Comparison of ENCODE assay signal across 8 cellular contexts in the genomic region with DNA sequence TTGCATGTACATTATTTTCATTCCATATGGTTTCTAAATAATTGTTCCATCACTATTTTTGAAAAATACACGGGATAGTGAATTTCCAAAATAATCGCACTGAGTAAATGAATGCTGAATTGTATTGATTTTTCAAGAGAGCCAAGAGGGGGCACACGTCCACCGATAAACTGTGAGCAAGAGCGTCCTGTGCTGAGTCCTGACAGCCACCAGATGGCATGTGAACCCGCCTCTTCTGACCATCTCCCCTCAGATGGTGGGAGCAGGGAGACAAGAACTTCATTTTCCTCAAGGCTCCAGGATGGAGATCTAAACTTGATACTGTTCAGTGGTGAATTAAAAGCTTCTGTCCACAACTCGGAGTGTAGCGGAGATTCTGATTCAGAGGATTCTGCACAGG. TPM values are rescaled to one million over a fixed set of nuclear protein-coding genes. Genes with fewer than 3 reads are reported as not detected.
A peak's percentile ranks its signal among the peaks of the same experiment; 100 is the strongest.
DNase-seq lines count a peak whose midpoint lies in the region; ATAC-seq and TF ChIP-seq lines count a peak whose summit lies in the region.

No MANE protein-coding gene starts in this region.

- H3K4me3 Mint-ChIP-seq in T-helper 17 cell, result no peak overlapping the region

- peak overlapping the region; percentile 58 for H3K9ac ChIP-seq in Loucy (ENCODE audit: low read depth, low read length, poor library complexity, severe bottlenecking)

- H2AFZ ChIP-seq in Loucy (ENCODE audit: low read length), result no peak overlapping the region

- no peaks in the 10 kb centered on the region for H3F3A ChIP-seq in Loucy (ENCODE audit: low read depth)

- no peaks in the 10 kb centered on the region for H3K36me3 Mint-ChIP-seq in T-helper 17 cell (ENCODE audit: low read depth)

- CTCF ChIA-PET in A673 (lab: Charles Lee), result no interaction called here

- DNase-seq in A673 (ENCODE audit: low spot score) (peak; percentile 53), T-helper 17 cell (no peak), fibroblast of the aortic adventitia (ENCODE audit: low read depth) (no peak), upper lobe of right lung (no peak), OCI-M2 (lab: John Stamatoyannopoulos, UW; ENCODE audit: unreplicated experiment) (no peak)

- no peak overlapping the region for H3K4me2 ChIP-seq in Loucy (ENCODE audit: low read depth, low read length, poor library complexity, severe bottlenecking)

- no peaks in the 10 kb centered on the region for H3K4me1 Mint-ChIP-seq in T-helper 17 cell

- no peak overlapping the region for H3K27ac Mint-ChIP-seq in T-helper 17 cell

- H3K27me3 Mint-ChIP-seq in T-helper 17 cell, result peaks cover 13% of the 10 kb centered on the region

- H3K79me2 ChIP-seq in Loucy (ENCODE audit: insufficient read depth, low read length), result no peaks in the 10 kb centered on the region

- BruUV-seq in A673 (replicated peaks; lab: Mats Ljungman, UMichigan), result no TSS peak

- H3K9me3 ChIP-seq in A673 (ENCODE audit: low read depth, low read length, poor library complexity, severe bottlenecking) (no peaks in the 10 kb centered on the region), Loucy (ENCODE audit: insufficient read depth, low read depth, low read length) (no peaks in the 10 kb centered on the region; the same call in 1 of the 2 replicates), T-helper 17 cell (ENCODE audit: control insufficient read depth, low read length, poor library complexity, severe bottlenecking) (no peaks in the 10 kb centered on the region), upper lobe of right lung (peaks cover 4% of the 10 kb centered on the region)

- intact Hi-C loops in A673 (cut with micrococcal nuclease; ENCODE audit: unreplicated experiment), result no loop called here
- intact Hi-C loops in upper lobe of right lung (cut with DNase I), result no loop called here

- no peaks in the 10 kb centered on the region for H3K9me2 ChIP-seq in Loucy (replicated peaks; ENCODE audit: low read depth, low read length)

- peak; percentile 60 for ATAC-seq in T-helper 17 cell
- peak; percentile 43 for ATAC-seq in upper lobe of right lung
- ATAC-seq in GM21576 (IDR thresholded peaks at IDR 0.05; ENCODE audit: unreplicated experiment), result no peak

- no peaks in the 10 kb centered on the region for H3K27me3 ChIP-seq in A673 (replicated peaks; ENCODE audit: insufficient read depth, low read depth, low read length, poor library complexity)
- H3K27me3 ChIP-seq in Loucy (ENCODE audit: insufficient read depth, low read length, poor library complexity, severe bottlenecking), result no peaks in the 10 kb centered on the region
- no peaks in the 10 kb centered on the region for H3K27me3 ChIP-seq in upper lobe of right lung

- no peaks in the 10 kb centered on the region for H4K20me1 ChIP-seq in Loucy (ENCODE audit: insufficient read depth, low read length, poor library complexity, severe bottlenecking)

- TF ChIP-seq CTCF in A673 (conservative IDR thresholded peaks at IDR 0.05; ENCODE audit: low read depth, low read length) (peak; percentile 62), GM12873 (IDR thresholded peaks at IDR 0.05; ENCODE audit: insufficient read depth, low read depth, low read length, missing control alignments) (peak; percentile 68), Loucy (conservative IDR thresholded peaks at IDR 0.05; ENCODE audit: low read length) (peak; percentile 96), fibroblast of the aortic adventitia (IDR thresholded peaks at IDR 0.05; ENCODE audit: insufficient read depth, low read length) (peak; percentile 5), upper lobe of right lung (IDR thresholded peaks at IDR 0.05) (peak; percentile 46)

- POLR2A ChIA-PET in A673 (lab: Charles Lee; ENCODE audit: low non-redundant PET), result no interaction called here

- H3K36me3 ChIP-seq in A673 (ENCODE audit: insufficient read depth, low read length, poor library complexity, severe bottlenecking) (no peaks in the 10 kb centered on the region), Loucy (ENCODE audit: insufficient read depth, low read length) (no peaks in the 10 kb centered on the region), upper lobe of right lung (no peaks in the 10 kb centered on the region)

- H3K4me1 ChIP-seq in A673 (ENCODE audit: insufficient read depth, low read length, poor library complexity, severe bottlenecking), result no peaks in the 10 kb centered on the region
- H3K4me1 ChIP-seq in Loucy (ENCODE audit: insufficient read depth, low read length, poor library complexity, severe bottlenecking), result peaks cover 15% of the 10 kb centered on the region
- H3K4me1 ChIP-seq in upper lobe of right lung, result no peaks in the 10 kb centered on the region

- H3K4me3 ChIP-seq in A673 (ENCODE audit: low read depth, low read length, poor library complexity, severe bottlenecking) (no peak overlapping the region), Loucy (ENCODE audit: low read length, poor library complexity, severe bottlenecking) (no peak overlapping the region), fibroblast of the aortic adventitia (ENCODE audit: low read depth, low read length) (no peak overlapping the region), upper lobe of right lung (no peak overlapping the region)

- no peak overlapping the region for H3K27ac ChIP-seq in A673 (ENCODE audit: low read depth, low read length, poor library complexity, severe bottlenecking)
- H3K27ac ChIP-seq in upper lobe of right lung, result no peak overlapping the region

RNA-seq across cellular contexts. Expression of a gene that starts 30.6 kb away (rescaled TPM):
- total RNA-seq in A673 (2021), result 0.44 and 0.56 TPM in 2 replicates
- total RNA-seq in T-helper 17 cell, result 1 to 10 TPM; 2.8 TPM
- not detected in 2 replicates for total RNA-seq in fibroblast of the aortic adventitia (ENCODE audit: low replicate concordance)
- total RNA-seq in upper lobe of right lung, result 1.2 TPM

Comparison
In these comparisons a context has a peak if more than half of its experiments do, and no peak if none do; other contexts are left out.
1. CTCF ChIP-seq: peak in every context shown above with its lines; median percentile 96 in Loucy; 68 in GM12873; 62 in A673; 46 in upper lobe of right lung; 5 in fibroblast of the aortic adventitia.